9 cellular contexts compared by ENCODE assay signal in genomic region chr7:82044497-82045080, GRCh38.
DNase-seq lines count a peak whose midpoint lies in the region; ATAC-seq and TF ChIP-seq lines count a peak whose summit lies in the region.
"Had no signal": no experiment of that assay in that cellular context is flagged by ENCODE, and none has a peak within 500 bp of the region (broad histone marks: within the 10 kb centered on the region; RNA-seq: fewer than 3 reads in every experiment).

No MANE protein-coding gene starts in this region.

- ATAC-seq in GM23338 (no peak), psoas muscle (peak in 3 of 4 donors; percentile 43 to 87 (median 66))
- ATAC-seq: naive thymus-derived CD8-positive, alpha-beta T cell had no signal

- H3K4me1 Mint-ChIP-seq in GM23338, result peaks cover 14% of the 10 kb centered on the region
- H3K4me1 Mint-ChIP-seq in activated T-cell treated with anti-CD3 and anti-CD28 coated beads, Interleukin-2, amount 50 U/mL, for 24 hours (ENCODE audit: low read depth), result no peaks in the 10 kb centered on the region
- H3K4me1 Mint-ChIP-seq: naive thymus-derived CD8-positive, alpha-beta T cell had no signal

- H3K27me3 Mint-ChIP-seq in GM23338 (ENCODE audit: insufficient read depth, low read depth, poor library complexity), result no peaks in the 10 kb centered on the region
- no peaks in the 10 kb centered on the region for H3K27me3 Mint-ChIP-seq in activated T-cell treated with anti-CD3 and anti-CD28 coated beads, Interleukin-2, amount 50 U/mL, for 24 hours

- no peaks in the 10 kb centered on the region for H3K9me3 ChIP-seq in psoas muscle

- no peak overlapping the region for H3K27ac Mint-ChIP-seq in GM23338
- H3K27ac Mint-ChIP-seq in activated T-cell treated with anti-CD3 and anti-CD28 coated beads, Interleukin-2, amount 50 U/mL, for 24 hours, result no peak overlapping the region
- H3K27ac Mint-ChIP-seq: naive thymus-derived CD8-positive, alpha-beta T cell had no signal

- TF ChIP-seq CTCF in GM23338 (conservative IDR thresholded peaks at IDR 0.05; ENCODE audit: low read depth in 2 of 2) (peak; percentile 68 to 72), fibroblast of pulmonary artery (IDR thresholded peaks at IDR 0.05; ENCODE audit: low read length, missing control alignments) (peak; percentile 53), psoas muscle (IDR thresholded peaks at IDR 0.05) (peak; percentile 83)

- H3F3A ChIP-seq in GM23338 (replicated peaks; ENCODE audit: low read depth), result no peaks in the 10 kb centered on the region

- H3K4me3 ChIP-seq in GM23338, result no peak overlapping the region
- H3K4me3 ChIP-seq in fibroblast of pulmonary artery (replicated peaks; ENCODE audit: low read depth, low read length), result no peak overlapping the region
- no peak overlapping the region for H3K4me3 ChIP-seq in psoas muscle

- no peak overlapping the region for H3K4me3 Mint-ChIP-seq in GM23338
- H3K4me3 Mint-ChIP-seq in activated T-cell treated with anti-CD3 and anti-CD28 coated beads, Interleukin-2, amount 50 U/mL, for 24 hours, result no peak overlapping the region
- H3K4me3 Mint-ChIP-seq: naive thymus-derived CD8-positive, alpha-beta T cell had no signal

- peaks cover 7% of the 10 kb centered on the region for H3K4me1 ChIP-seq in GM23338 (ENCODE audit: insufficient read depth)
- no peaks in the 10 kb centered on the region for H3K4me1 ChIP-seq in psoas muscle

- DNase-seq in Daoy (ENCODE audit: low read depth) (peak; percentile 36), GM23338 (ENCODE audit: low spot score) (peak; percentile 64), NCI-H1092 (lab: John Stamatoyannopoulos, UW) (peak; percentile 47), SK-N-DZ (ENCODE audit: low spot score) (peak; percentile 64), fibroblast of pulmonary artery (ENCODE audit: low read depth) (peak; percentile 80), psoas muscle (no peak), ecto neural progenitor cell (ENCODE audit: low spot score) (no peak)
- no peak for DNase-seq in activated T-cell treated with anti-CD3 and anti-CD28 coated beads, Interleukin-2, amount 50 U/mL, for 24 hours

- H3K27ac ChIP-seq in GM23338 (ENCODE audit: low read depth) (no peak overlapping the region), psoas muscle (no peak overlapping the region)

- intact Hi-C loops in psoas muscle (cut with DNase I), result loop anchor here (2.0 to 10.0 kb wide), 4 partner anchors 430 to 528 kb away; no protein-coding TSS in a partner anchor

- no peaks in the 10 kb centered on the region for H3K36me3 ChIP-seq in GM23338 (ENCODE audit: insufficient read depth)
- H3K36me3 ChIP-seq in psoas muscle (ENCODE audit: insufficient read depth in 1 of 2, low read depth in 1 of 2), result no peaks in the 10 kb centered on the region

- no peaks in the 10 kb centered on the region for H3K79me2 ChIP-seq in GM23338 (replicated peaks; ENCODE audit: insufficient read depth)

- no peaks in the 10 kb centered on the region for H3K36me3 Mint-ChIP-seq in GM23338 (ENCODE audit: low read depth)
- no peaks in the 10 kb centered on the region for H3K36me3 Mint-ChIP-seq in activated T-cell treated with anti-CD3 and anti-CD28 coated beads, Interleukin-2, amount 50 U/mL, for 24 hours (ENCODE audit: low read depth)
- H3K36me3 Mint-ChIP-seq: naive thymus-derived CD8-positive, alpha-beta T cell had no signal

- H4K20me1 ChIP-seq in GM23338 (replicated peaks; ENCODE audit: insufficient read depth), result no peaks in the 10 kb centered on the region

- H3K9me2 ChIP-seq in GM23338 (ENCODE audit: insufficient read depth), result no peaks in the 10 kb centered on the region

- H3K27me3 ChIP-seq in GM23338 (ENCODE audit: insufficient read depth) (no peaks in the 10 kb centered on the region), psoas muscle (ENCODE audit: insufficient read depth in 3 of 3, low read length in 2 of 3) (no peaks in the 10 kb centered on the region)

- no peak overlapping the region for H3K4me2 ChIP-seq in GM23338

- H2AFZ ChIP-seq in GM23338, result no peak overlapping the region

- WGBS in psoas muscle, 3 donors, result 17 to 48% (median 25%) methylated on average over 2 of the region's 2 CpGs

- H3K9me3 Mint-ChIP-seq in GM23338, result no peaks in the 10 kb centered on the region
- H3K9me3 Mint-ChIP-seq in activated T-cell treated with anti-CD3 and anti-CD28 coated beads, Interleukin-2, amount 50 U/mL, for 24 hours, result no peaks in the 10 kb centered on the region
- H3K9me3 Mint-ChIP-seq: naive thymus-derived CD8-positive, alpha-beta T cell had no signal

TF ChIP-seq in GM23338, 12 proteins besides CTCF, POLR2A, EP300 and RAD21 (continues in another document):
- TF ChIP-seq, protein P1, sequence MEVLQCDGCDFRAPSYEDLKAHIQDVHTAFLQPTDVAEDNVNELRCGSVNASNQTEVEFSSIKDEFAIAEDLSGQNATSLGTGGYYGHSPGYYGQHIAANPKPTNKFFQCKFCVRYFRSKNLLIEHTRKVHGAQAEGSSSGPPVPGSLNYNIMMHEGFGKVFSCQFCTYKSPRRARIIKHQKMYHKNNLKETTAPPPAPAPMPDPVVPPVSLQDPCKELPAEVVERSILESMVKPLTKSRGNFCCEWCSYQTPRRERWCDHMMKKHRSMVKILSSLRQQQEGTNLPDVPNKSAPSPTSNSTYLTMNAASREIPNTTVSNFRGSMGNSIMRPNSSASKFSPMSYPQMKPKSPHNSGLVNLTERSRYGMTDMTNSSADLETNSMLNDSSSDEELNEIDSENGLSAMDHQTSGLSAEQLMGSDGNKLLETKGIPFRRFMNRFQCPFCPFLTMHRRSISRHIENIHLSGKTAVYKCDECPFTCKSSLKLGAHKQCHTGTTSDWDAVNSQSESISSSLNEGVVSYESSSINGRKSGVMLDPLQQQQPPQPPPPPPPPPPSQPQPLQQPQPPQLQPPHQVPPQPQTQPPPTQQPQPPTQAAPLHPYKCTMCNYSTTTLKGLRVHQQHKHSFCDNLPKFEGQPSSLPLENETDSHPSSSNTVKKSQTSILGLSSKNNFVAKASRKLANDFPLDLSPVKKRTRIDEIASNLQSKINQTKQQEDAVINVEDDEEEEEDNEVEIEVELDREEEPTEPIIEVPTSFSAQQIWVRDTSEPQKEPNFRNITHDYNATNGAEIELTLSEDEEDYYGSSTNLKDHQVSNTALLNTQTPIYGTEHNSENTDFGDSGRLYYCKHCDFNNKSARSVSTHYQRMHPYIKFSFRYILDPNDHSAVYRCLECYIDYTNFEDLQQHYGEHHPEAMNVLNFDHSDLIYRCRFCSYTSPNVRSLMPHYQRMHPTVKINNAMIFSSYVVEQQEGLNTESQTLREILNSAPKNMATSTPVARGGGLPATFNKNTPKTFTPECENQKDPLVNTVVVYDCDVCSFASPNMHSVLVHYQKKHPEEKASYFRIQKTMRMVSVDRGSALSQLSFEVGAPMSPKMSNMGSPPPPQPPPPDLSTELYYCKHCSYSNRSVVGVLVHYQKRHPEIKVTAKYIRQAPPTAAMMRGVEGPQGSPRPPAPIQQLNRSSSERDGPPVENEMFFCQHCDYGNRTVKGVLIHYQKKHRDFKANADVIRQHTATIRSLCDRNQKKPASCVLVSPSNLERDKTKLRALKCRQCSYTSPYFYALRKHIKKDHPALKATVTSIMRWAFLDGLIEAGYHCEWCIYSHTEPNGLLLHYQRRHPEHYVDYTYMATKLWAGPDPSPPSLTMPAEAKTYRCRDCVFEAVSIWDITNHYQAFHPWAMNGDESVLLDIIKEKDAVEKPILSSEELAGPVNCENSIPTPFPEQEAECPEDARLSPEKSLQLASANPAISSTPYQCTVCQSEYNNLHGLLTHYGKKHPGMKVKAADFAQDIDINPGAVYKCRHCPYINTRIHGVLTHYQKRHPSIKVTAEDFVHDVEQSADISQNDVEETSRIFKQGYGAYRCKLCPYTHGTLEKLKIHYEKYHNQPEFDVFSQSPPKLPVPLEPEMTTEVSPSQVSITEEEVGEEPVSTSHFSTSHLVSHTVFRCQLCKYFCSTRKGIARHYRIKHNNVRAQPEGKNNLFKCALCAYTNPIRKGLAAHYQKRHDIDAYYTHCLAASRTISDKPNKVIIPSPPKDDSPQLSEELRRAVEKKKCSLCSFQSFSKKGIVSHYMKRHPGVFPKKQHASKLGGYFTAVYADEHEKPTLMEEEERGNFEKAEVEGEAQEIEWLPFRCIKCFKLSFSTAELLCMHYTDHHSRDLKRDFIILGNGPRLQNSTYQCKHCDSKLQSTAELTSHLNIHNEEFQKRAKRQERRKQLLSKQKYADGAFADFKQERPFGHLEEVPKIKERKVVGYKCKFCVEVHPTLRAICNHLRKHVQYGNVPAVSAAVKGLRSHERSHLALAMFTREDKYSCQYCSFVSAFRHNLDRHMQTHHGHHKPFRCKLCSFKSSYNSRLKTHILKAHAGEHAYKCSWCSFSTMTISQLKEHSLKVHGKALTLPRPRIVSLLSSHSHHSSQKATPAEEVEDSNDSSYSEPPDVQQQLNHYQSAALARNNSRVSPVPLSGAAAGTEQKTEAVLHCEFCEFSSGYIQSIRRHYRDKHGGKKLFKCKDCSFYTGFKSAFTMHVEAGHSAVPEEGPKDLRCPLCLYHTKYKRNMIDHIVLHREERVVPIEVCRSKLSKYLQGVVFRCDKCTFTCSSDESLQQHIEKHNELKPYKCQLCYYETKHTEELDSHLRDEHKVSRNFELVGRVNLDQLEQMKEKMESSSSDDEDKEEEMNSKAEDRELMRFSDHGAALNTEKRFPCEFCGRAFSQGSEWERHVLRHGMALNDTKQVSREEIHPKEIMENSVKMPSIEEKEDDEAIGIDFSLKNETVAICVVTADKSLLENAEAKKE (CRISPR knock-in tag; IDR thresholded peaks at IDR 0.05), result no peak
- TF ChIP-seq STAT1 (IDR thresholded peaks at IDR 0.05; ENCODE audit: unreplicated experiment), result no peak
- no peak for TF ChIP-seq ZNF331 (CRISPR knock-in tag; IDR thresholded peaks at IDR 0.05; ENCODE audit: low read depth)
- no peak for TF ChIP-seq NANOG (IDR thresholded peaks at IDR 0.05; ENCODE audit: borderline replicate concordance)
- TF ChIP-seq CREB1 (CRISPR knock-in tag; IDR thresholded peaks at IDR 0.05; ENCODE audit: low read depth), result no peak
- no peak for TF ChIP-seq POLR2AphosphoS5 (IDR thresholded peaks at IDR 0.05; ENCODE audit: low read depth)
- TF ChIP-seq JUNB (IDR thresholded peaks at IDR 0.05; ENCODE audit: unreplicated experiment), result no peak

Comparison
In these comparisons a context has a peak if more than half of its experiments do, and no peak if none do; other contexts are left out.
1. DNase-seq: peak in Daoy (single experiment), GM23338 (single experiment), NCI-H1092 (single experiment), SK-N-DZ (single experiment) and fibroblast of pulmonary artery (single experiment); none in psoas muscle (0 of 2), ecto neural progenitor cell (single experiment) and activated T-cell treated with anti-CD3 and anti-CD28 coated beads, Interleukin-2, amount 50 U/mL, for 24 hours (single experiment).
2. Peak in every context shown above with its lines, with median percentiles within 50 percentile points of each other: CTCF ChIP-seq.